ENCODE assay signal across 1 cellular context in genomic region chr2:70145168-70145538, GRCh38.
TF ChIP-seq lines count a peak whose summit lies in the region.

No MANE protein-coding gene starts in this region.

TF ChIP-seq in K562, 482 proteins besides CTCF, POLR2A, EP300 and RAD21:
- no peak for TF ChIP-seq ZNF146 (CRISPR knock-in tag; IDR thresholded peaks at IDR 0.05; ENCODE audit: unreplicated experiment)
- TF ChIP-seq NFXL1 (CRISPR knock-in tag; IDR thresholded peaks at IDR 0.05): no peak
- TF ChIP-seq TBL1XR1 (IDR thresholded peaks at IDR 0.05; ENCODE audit: low read length in 2 of 2): no peak
- TF ChIP-seq PHF8 (IDR thresholded peaks at IDR 0.05; ENCODE audit: borderline replicate concordance, low read length): no peak
- no peak for TF ChIP-seq NFE2L1 (tag; IDR thresholded peaks at IDR 0.05; ENCODE audit: borderline replicate concordance, low read depth)
- no peak for TF ChIP-seq RBM15 (IDR thresholded peaks at IDR 0.05; ENCODE audit: insufficient read depth, low read length)
- no peak for TF ChIP-seq ZNF717 (CRISPR knock-in tag; IDR thresholded peaks at IDR 0.05)
- no peak for TF ChIP-seq ZNF551 (CRISPR knock-in tag; IDR thresholded peaks at IDR 0.05)
- no peak for TF ChIP-seq ZBTB34 (CRISPR knock-in tag; IDR thresholded peaks at IDR 0.05)
- TF ChIP-seq ZNF253 (CRISPR knock-in tag; conservative IDR thresholded peaks at IDR 0.05): no peak
- TF ChIP-seq, protein P1, sequence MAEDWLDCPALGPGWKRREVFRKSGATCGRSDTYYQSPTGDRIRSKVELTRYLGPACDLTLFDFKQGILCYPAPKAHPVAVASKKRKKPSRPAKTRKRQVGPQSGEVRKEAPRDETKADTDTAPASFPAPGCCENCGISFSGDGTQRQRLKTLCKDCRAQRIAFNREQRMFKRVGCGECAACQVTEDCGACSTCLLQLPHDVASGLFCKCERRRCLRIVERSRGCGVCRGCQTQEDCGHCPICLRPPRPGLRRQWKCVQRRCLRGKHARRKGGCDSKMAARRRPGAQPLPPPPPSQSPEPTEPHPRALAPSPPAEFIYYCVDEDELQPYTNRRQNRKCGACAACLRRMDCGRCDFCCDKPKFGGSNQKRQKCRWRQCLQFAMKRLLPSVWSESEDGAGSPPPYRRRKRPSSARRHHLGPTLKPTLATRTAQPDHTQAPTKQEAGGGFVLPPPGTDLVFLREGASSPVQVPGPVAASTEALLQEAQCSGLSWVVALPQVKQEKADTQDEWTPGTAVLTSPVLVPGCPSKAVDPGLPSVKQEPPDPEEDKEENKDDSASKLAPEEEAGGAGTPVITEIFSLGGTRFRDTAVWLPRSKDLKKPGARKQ (CRISPR knock-in tag; IDR thresholded peaks at IDR 0.05): no peak
- TF ChIP-seq, protein P2, sequence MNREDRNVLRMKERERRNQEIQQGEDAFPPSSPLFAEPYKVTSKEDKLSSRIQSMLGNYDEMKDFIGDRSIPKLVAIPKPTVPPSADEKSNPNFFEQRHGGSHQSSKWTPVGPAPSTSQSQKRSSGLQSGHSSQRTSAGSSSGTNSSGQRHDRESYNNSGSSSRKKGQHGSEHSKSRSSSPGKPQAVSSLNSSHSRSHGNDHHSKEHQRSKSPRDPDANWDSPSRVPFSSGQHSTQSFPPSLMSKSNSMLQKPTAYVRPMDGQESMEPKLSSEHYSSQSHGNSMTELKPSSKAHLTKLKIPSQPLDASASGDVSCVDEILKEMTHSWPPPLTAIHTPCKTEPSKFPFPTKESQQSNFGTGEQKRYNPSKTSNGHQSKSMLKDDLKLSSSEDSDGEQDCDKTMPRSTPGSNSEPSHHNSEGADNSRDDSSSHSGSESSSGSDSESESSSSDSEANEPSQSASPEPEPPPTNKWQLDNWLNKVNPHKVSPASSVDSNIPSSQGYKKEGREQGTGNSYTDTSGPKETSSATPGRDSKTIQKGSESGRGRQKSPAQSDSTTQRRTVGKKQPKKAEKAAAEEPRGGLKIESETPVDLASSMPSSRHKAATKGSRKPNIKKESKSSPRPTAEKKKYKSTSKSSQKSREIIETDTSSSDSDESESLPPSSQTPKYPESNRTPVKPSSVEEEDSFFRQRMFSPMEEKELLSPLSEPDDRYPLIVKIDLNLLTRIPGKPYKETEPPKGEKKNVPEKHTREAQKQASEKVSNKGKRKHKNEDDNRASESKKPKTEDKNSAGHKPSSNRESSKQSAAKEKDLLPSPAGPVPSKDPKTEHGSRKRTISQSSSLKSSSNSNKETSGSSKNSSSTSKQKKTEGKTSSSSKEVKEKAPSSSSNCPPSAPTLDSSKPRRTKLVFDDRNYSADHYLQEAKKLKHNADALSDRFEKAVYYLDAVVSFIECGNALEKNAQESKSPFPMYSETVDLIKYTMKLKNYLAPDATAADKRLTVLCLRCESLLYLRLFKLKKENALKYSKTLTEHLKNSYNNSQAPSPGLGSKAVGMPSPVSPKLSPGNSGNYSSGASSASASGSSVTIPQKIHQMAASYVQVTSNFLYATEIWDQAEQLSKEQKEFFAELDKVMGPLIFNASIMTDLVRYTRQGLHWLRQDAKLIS (CRISPR knock-in tag; IDR thresholded peaks at IDR 0.05): no peak
